Comparison of ENCODE assay signal across 24 cellular contexts in genomic region chr6:17200395-17200794, GRCh38.
DNase-seq lines count a peak whose midpoint lies in the region; ATAC-seq and TF ChIP-seq lines count a peak whose summit lies in the region.
"Had no signal": no experiment of that assay in that cellular context is flagged by ENCODE, and none has a peak within 500 bp of the region (broad histone marks: within the 10 kb centered on the region; RNA-seq: fewer than 3 reads in every experiment).

No MANE protein-coding gene starts in this region.

- H3K27ac ChIP-seq in right cardiac atrium (ENCODE audit: low read length) (no peak overlapping the region), smooth muscle cell (ENCODE audit: low read depth) (no peak overlapping the region)
- H3K27ac ChIP-seq: A549, upper lobe of left lung had no signal

- H3K36me3 Mint-ChIP-seq in chondrocyte (ENCODE audit: low read depth), result no peaks in the 10 kb centered on the region
- H3K36me3 Mint-ChIP-seq in activated CD4-positive, alpha-beta T cell treated with anti-CD3 and anti-CD28 coated beads, Interleukin-2, amount 10 ng/mL, durations not matched to agents 24 days and 14 days (ENCODE audit: low read depth), result no peaks in the 10 kb centered on the region
- H3K36me3 Mint-ChIP-seq: CD14-positive monocyte, T-cell had no signal

- H3K27me3 ChIP-seq in right cardiac atrium (ENCODE audit: control insufficient read depth, insufficient read depth) (no peaks in the 10 kb centered on the region), smooth muscle cell (ENCODE audit: low read depth) (no peaks in the 10 kb centered on the region)
- H3K27me3 ChIP-seq: MG63, upper lobe of left lung had no signal

- H3K9me3 Mint-ChIP-seq in chondrocyte (ENCODE audit: low read depth), result no peaks in the 10 kb centered on the region
- H3K9me3 Mint-ChIP-seq in activated CD4-positive, alpha-beta T cell treated with anti-CD3 and anti-CD28 coated beads, Interleukin-2, amount 10 ng/mL, durations not matched to agents 24 days and 14 days, result no peaks in the 10 kb centered on the region
- H3K9me3 Mint-ChIP-seq: activated CD8-positive, alpha-beta T cell treated with anti-CD3 and anti-CD28 coated beads for 36 hours; activated naive CD4-positive, alpha-beta T cell treated with anti-CD3 and anti-CD28 coated beads, Interleukin-2, amount 50 U/mL, for 72 hours; T-cell had no signal

- H3K79me2 ChIP-seq in smooth muscle cell (ENCODE audit: low read depth), result no peaks in the 10 kb centered on the region

- peaks cover 8% of the 10 kb centered on the region for H3K4me1 Mint-ChIP-seq in chondrocyte (ENCODE audit: low read depth)
- no peaks in the 10 kb centered on the region for H3K4me1 Mint-ChIP-seq in activated CD4-positive, alpha-beta T cell treated with anti-CD3 and anti-CD28 coated beads, Interleukin-2, amount 10 ng/mL, durations not matched to agents 24 days and 14 days
- H3K4me1 Mint-ChIP-seq: CD14-positive monocyte, T-cell had no signal

- TF ChIP-seq CTCF in chondrocyte (IDR thresholded peaks at IDR 0.05) (peak; percentile 41), smooth muscle cell (IDR thresholded peaks at IDR 0.05; ENCODE audit: borderline replicate concordance, insufficient read depth, poor library complexity, severe bottlenecking) (peak; percentile 38)

- ATAC-seq in right cardiac atrium (peak; percentile 21 to 48), Right ventricle myocardium superior (ENCODE audit: poor library complexity) (no peak), GM21423 (IDR thresholded peaks at IDR 0.05; ENCODE audit: unreplicated experiment) (no peak)
- ATAC-seq: activated CD8-positive, alpha-beta T cell treated with anti-CD3 and anti-CD28 coated beads for 36 hours; activated naive CD4-positive, alpha-beta T cell treated with anti-CD3 and anti-CD28 coated beads, Interleukin-2, amount 50 U/mL, for 72 hours; stimulated activated naive CD8-positive, alpha-beta T cell treated with anti-CD3 and anti-CD28 coated beads, Interleukin-15, Interleukin-2, amounts not matched to agents 100 U/mL and 50 U/mL, for 24 hours; T-cell had no signal

- H3K9ac ChIP-seq in smooth muscle cell (ENCODE audit: low read depth), result no peak overlapping the region

- no peak overlapping the region for H3K4me3 ChIP-seq in right cardiac atrium (ENCODE audit: low read length)
- peak overlapping the region; percentile 24; the same call in 1 of the 2 replicates for H3K4me3 ChIP-seq in iPS-18c (ENCODE audit: insufficient read depth, low read depth, low read length)
- H3K4me3 ChIP-seq in smooth muscle cell, result no peak overlapping the region
- H3K4me3 ChIP-seq: A549, MG63, upper lobe of left lung had no signal

- H3K36me3 ChIP-seq in smooth muscle cell (ENCODE audit: low read depth), result no peaks in the 10 kb centered on the region
- H3K36me3 ChIP-seq: MG63, upper lobe of left lung had no signal

- no peaks in the 10 kb centered on the region for H4K20me1 ChIP-seq in smooth muscle cell (ENCODE audit: low read depth)

- no peaks in the 10 kb centered on the region for H3F3A ChIP-seq in smooth muscle cell (ENCODE audit: low read depth)

- 38% methylated on average over 34 of the region's 34 CpGs for WGBS in right cardiac atrium
- 19% methylated on average over 34 of the region's 34 CpGs for WGBS in smooth muscle cell (ENCODE audit: low lambda C conversion rate)

- H3K27ac Mint-ChIP-seq in chondrocyte (ENCODE audit: unreplicated experiment), result no peak overlapping the region
- H3K27ac Mint-ChIP-seq in activated CD4-positive, alpha-beta T cell treated with anti-CD3 and anti-CD28 coated beads, Interleukin-2, amount 10 ng/mL, durations not matched to agents 24 days and 14 days, result no peak overlapping the region
- H3K27ac Mint-ChIP-seq: activated CD8-positive, alpha-beta T cell treated with anti-CD3 and anti-CD28 coated beads for 36 hours; activated naive CD4-positive, alpha-beta T cell treated with anti-CD3 and anti-CD28 coated beads, Interleukin-2, amount 50 U/mL, for 72 hours; CD14-positive monocyte; dendritic cell treated with granulocyte-macrophage colony-stimulating factor and Interleukin-4, amounts not matched to agents 40 ng/mL and 50 ng/mL, for 4 days; nephron; T-cell had no signal

- H3K4me2 ChIP-seq in smooth muscle cell, result no peak overlapping the region
- H3K4me2 ChIP-seq: A549 had no signal

- no peaks in the 10 kb centered on the region for H3K9me3 ChIP-seq in right cardiac atrium (ENCODE audit: control insufficient read depth, low read length)
- no peaks in the 10 kb centered on the region for H3K9me3 ChIP-seq in iPS-18c (ENCODE audit: control insufficient read depth, insufficient read depth, low read length)
- no peaks in the 10 kb centered on the region for H3K9me3 ChIP-seq in smooth muscle cell (replicated peaks; ENCODE audit: low read depth)
- H3K9me3 ChIP-seq: A549, MG63, upper lobe of left lung had no signal

- DNase-seq in right cardiac atrium (peak in 2 of 3 donors; percentile 31 to 48), Right ventricle myocardium superior (no peak), chondrocyte (ENCODE audit: low spot score) (no peak), smooth muscle cell (lab: John Stamatoyannopoulos, UW; ENCODE audit: unreplicated experiment) (no peak), NCI-H1105 (lab: John Stamatoyannopoulos, UW) (no peak)
- DNase-seq in activated CD4-positive, alpha-beta T cell treated with anti-CD3 and anti-CD28 coated beads, Interleukin-2, amount 10 ng/mL, durations not matched to agents 24 days and 14 days, result no peak
- DNase-seq: activated CD8-positive, alpha-beta T cell treated with anti-CD3 and anti-CD28 coated beads for 36 hours; activated T-cell treated with anti-CD3 and anti-CD28 coated beads, Interleukin-2, amount 50 U/mL, for 48 hours; kidney; MG63; NCI-H187 treated with DMSO at 0.1 percent for 48 hours; NCI-H345; NK-92 treated with Interleukin-12 subunit alpha and Interleukin-12 subunit beta, amount 100 ng/mL, for 24 hours; retina; stimulated activated naive CD8-positive, alpha-beta T cell treated with anti-CD3 and anti-CD28 coated beads, Interleukin-15, Interleukin-2, amounts not matched to agents 100 U/mL and 50 U/mL, for 24 hours; T-cell had no signal

- intact Hi-C loops in right cardiac atrium (cut with DNase I), result no loop called here
- intact Hi-C loops in Right ventricle myocardium superior (cut with DNase I), result loop anchor here (10.0 kb wide), 1 partner anchor 64 kb away; no protein-coding TSS in a partner anchor
- intact Hi-C loops in activated CD4-positive, alpha-beta T cell treated with anti-CD3 and anti-CD28 coated beads, Interleukin-2, amount 10 ng/mL, durations not matched to agents 24 days and 14 days (cut with micrococcal nuclease), result no loop called here

- H3K4me3 Mint-ChIP-seq in chondrocyte (ENCODE audit: unreplicated experiment), result no peak overlapping the region
- no peak overlapping the region for H3K4me3 Mint-ChIP-seq in activated CD4-positive, alpha-beta T cell treated with anti-CD3 and anti-CD28 coated beads, Interleukin-2, amount 10 ng/mL, durations not matched to agents 24 days and 14 days
- H3K4me3 Mint-ChIP-seq: activated CD8-positive, alpha-beta T cell treated with anti-CD3 and anti-CD28 coated beads for 36 hours; dendritic cell treated with granulocyte-macrophage colony-stimulating factor and Interleukin-4, amounts not matched to agents 40 ng/mL and 50 ng/mL, for 4 days; nephron; T-cell had no signal

- H3K4me1 ChIP-seq in right cardiac atrium (ENCODE audit: control insufficient read depth, insufficient read depth, low read length), result no peaks in the 10 kb centered on the region
- no peaks in the 10 kb centered on the region for H3K4me1 ChIP-seq in smooth muscle cell (ENCODE audit: low read depth)
- H3K4me1 ChIP-seq: A549, upper lobe of left lung had no signal

- H2AFZ ChIP-seq in smooth muscle cell (ENCODE audit: low read depth), result no peak overlapping the region

- no peaks in the 10 kb centered on the region for H3K27me3 Mint-ChIP-seq in chondrocyte (ENCODE audit: low read depth)
- no peaks in the 10 kb centered on the region for H3K27me3 Mint-ChIP-seq in activated CD4-positive, alpha-beta T cell treated with anti-CD3 and anti-CD28 coated beads, Interleukin-2, amount 10 ng/mL, durations not matched to agents 24 days and 14 days

Comparison
In these comparisons a context has a peak if more than half of its experiments do, and no peak if none do; other contexts are left out.
1. ATAC-seq: peak in right cardiac atrium (2 of 2); none in Right ventricle myocardium superior (single experiment) and GM21423 (single experiment).
2. DNase-seq: peak in right cardiac atrium (2 of 3); none in Right ventricle myocardium superior (single experiment), chondrocyte (single experiment), smooth muscle cell (single experiment), NCI-H1105 (single experiment) and activated CD4-positive, alpha-beta T cell treated with anti-CD3 and anti-CD28 coated beads, Interleukin-2, amount 10 ng/mL, durations not matched to agents 24 days and 14 days (single experiment).